In genomic region chr19:46579286-46579944, GRCh38 we compare ENCODE assay signal across 9 cellular contexts. TPM values are rescaled to one million over a fixed set of nuclear protein-coding genes. Genes with fewer than 3 reads are reported as not detected.
DNase-seq lines count a peak whose midpoint lies in the region; ATAC-seq and TF ChIP-seq lines count a peak whose summit lies in the region.
"Had no signal": no experiment of that assay in that cellular context is flagged by ENCODE, and none has a peak within 500 bp of the region (broad histone marks: within the 10 kb centered on the region; RNA-seq: fewer than 3 reads in every experiment).

No MANE protein-coding gene starts in this region.

- ATAC-seq in CD4-positive, alpha-beta T cell (ENCODE audit: poor library complexity): no peak
- ATAC-seq in HG03460 (IDR thresholded peaks at IDR 0.05; ENCODE audit: unreplicated experiment) (no peak), GM21619 (IDR thresholded peaks at IDR 0.05; ENCODE audit: unreplicated experiment) (no peak), HG02610 (IDR thresholded peaks at IDR 0.05; ENCODE audit: unreplicated experiment) (no peak), GM19452 (IDR thresholded peaks at IDR 0.05; ENCODE audit: unreplicated experiment) (no peak)

- H3K4me3 Mint-ChIP-seq in CD4-positive, alpha-beta T cell: no peak overlapping the region
- H3K4me3 Mint-ChIP-seq in nephron progenitor cell: no peak overlapping the region

- no peaks in the 10 kb centered on the region for H3K9me3 Mint-ChIP-seq in CD4-positive, alpha-beta T cell
- H3K9me3 Mint-ChIP-seq in nephron progenitor cell: peaks cover 7% of the 10 kb centered on the region

- H3K79me2 ChIP-seq in KMS-11 (ENCODE audit: insufficient read depth, low read depth): no peaks in the 10 kb centered on the region

- peak in 6 of 10 experiments; percentile 19 to 41 (median 34) for DNase-seq in CD4-positive, alpha-beta T cell
- DNase-seq in adipocyte (ENCODE audit: low read depth) (peak; percentile 10), nephron progenitor cell (peak; percentile 58)
- DNase-seq: tibial artery had no signal

- CTCF ChIA-PET in CD4-positive, alpha-beta T cell (lab: Charles Lee): interaction anchor here (1.6 kb wide), 1 partner anchor 21 kb away, joined by 5 read pairs; the partner anchor contains the start of gene CALM3

- intact Hi-C loops in CD4-positive, alpha-beta T cell (cut with DNase I, micrococcal nuclease): no loop called here

- no peak overlapping the region for H3K27ac ChIP-seq in CD4-positive, alpha-beta T cell (ENCODE audit: low read depth, low read length)
- H3K27ac ChIP-seq in KMS-11: no peak overlapping the region
- H3K27ac ChIP-seq: tibial artery had no signal

- H4K20me1 ChIP-seq in KMS-11 (ENCODE audit: insufficient read depth): no peaks in the 10 kb centered on the region

- no peaks in the 10 kb centered on the region for H3K9me3 ChIP-seq in CD4-positive, alpha-beta T cell (ENCODE audit: control insufficient read depth, low read length)
- no peaks in the 10 kb centered on the region for H3K9me3 ChIP-seq in adipocyte (ENCODE audit: control insufficient read depth, low read length)
- H3K9me3 ChIP-seq: tibial artery had no signal

- no peak overlapping the region for H3K4me2 ChIP-seq in KMS-11

- H3K27me3 ChIP-seq in CD4-positive, alpha-beta T cell (ENCODE audit: control insufficient read depth, insufficient read depth, low read length): no peaks in the 10 kb centered on the region
- no peaks in the 10 kb centered on the region for H3K27me3 ChIP-seq in KMS-11 (ENCODE audit: insufficient read depth, low read depth)
- H3K27me3 ChIP-seq in adipocyte (replicated peaks; ENCODE audit: control insufficient read depth, insufficient read depth, low read length): no peaks in the 10 kb centered on the region
- H3K27me3 ChIP-seq: tibial artery had no signal

- H3K36me3 ChIP-seq in KMS-11 (ENCODE audit: insufficient read depth) (no peaks in the 10 kb centered on the region), adipocyte (ENCODE audit: control insufficient read depth, insufficient read depth, low read length, severe bottlenecking) (no peaks in the 10 kb centered on the region)
- H3K36me3 ChIP-seq: tibial artery had no signal

- H2AFZ ChIP-seq in KMS-11 (ENCODE audit: low read depth): no peak overlapping the region

- H3K36me3 Mint-ChIP-seq in CD4-positive, alpha-beta T cell (ENCODE audit: low read depth): no peaks in the 10 kb centered on the region
- no peaks in the 10 kb centered on the region for H3K36me3 Mint-ChIP-seq in nephron progenitor cell (ENCODE audit: low read depth)

- H3K4me1 Mint-ChIP-seq in CD4-positive, alpha-beta T cell (ENCODE audit: low read depth): peaks cover 24% of the 10 kb centered on the region
- H3K4me1 Mint-ChIP-seq in nephron progenitor cell: peaks cover 3% of the 10 kb centered on the region

- no peak for TF ChIP-seq CTCF in CD4-positive, alpha-beta T cell (IDR thresholded peaks at IDR 0.05)
- TF ChIP-seq CTCF in KMS-11 (conservative IDR thresholded peaks at IDR 0.05; ENCODE audit: low read depth, low read length): peak; percentile 65
- TF ChIP-seq CTCF in nephron progenitor cell (IDR thresholded peaks at IDR 0.05): peak; percentile 55

- H3K4me3 ChIP-seq in KMS-11 (IDR thresholded peaks at IDR 0.05; ENCODE audit: insufficient read depth, low read depth, low read length) (no peak overlapping the region), adipocyte (ENCODE audit: low read length) (no peak overlapping the region)
- H3K4me3 ChIP-seq: tibial artery had no signal

- H3K4me1 ChIP-seq in KMS-11 (ENCODE audit: low read depth, poor library complexity, severe bottlenecking) (no peaks in the 10 kb centered on the region), adipocyte (ENCODE audit: control insufficient read depth, insufficient read depth, low read length) (peaks cover 2% of the 10 kb centered on the region)
- H3K4me1 ChIP-seq: tibial artery had no signal

- no peaks in the 10 kb centered on the region for H3K27me3 Mint-ChIP-seq in CD4-positive, alpha-beta T cell
- H3K27me3 Mint-ChIP-seq in nephron progenitor cell (ENCODE audit: low read depth, poor library complexity): peaks cover 40% of the 10 kb centered on the region

- H3K9ac ChIP-seq in KMS-11 (no peak overlapping the region), adipocyte (ENCODE audit: low read length) (no peak overlapping the region)

- no peak overlapping the region for H3K27ac Mint-ChIP-seq in CD4-positive, alpha-beta T cell
- no peak overlapping the region for H3K27ac Mint-ChIP-seq in nephron progenitor cell

- POLR2A ChIA-PET in CD4-positive, alpha-beta T cell (lab: Charles Lee): interaction anchor here (1.1 kb wide), 1 partner anchor 21 kb away, joined by 3 read pairs; no protein-coding TSS in a partner anchor

RNA-seq across cellular contexts. Expression of gene CALM3, which starts 21.7 kb away (rescaled TPM):
- total RNA-seq in CD4-positive, alpha-beta T cell: 100 to 1,000 TPM; 169 to 173 TPM

RNA-seq across cellular contexts. Expression of gene PTGIR, which starts 45.5 kb away (rescaled TPM):
- total RNA-seq in CD4-positive, alpha-beta T cell: under 1 TPM; 0.87 to 0.96 TPM

RNA-seq across cellular contexts. Expression of gene GNG8, which starts 56.6 kb away (rescaled TPM):
- not detected for total RNA-seq in CD4-positive, alpha-beta T cell
